33 cellular contexts compared by ENCODE assay signal in genomic region chr10:123624086-123624485, GRCh38. TPM values are rescaled to one million over a fixed set of nuclear protein-coding genes. Genes with fewer than 3 reads are reported as not detected.
"Had no signal": no experiment of that assay in that cellular context is flagged by ENCODE, and none has a peak within 500 bp of the region (broad histone marks: within the 10 kb centered on the region; RNA-seq: fewer than 3 reads in every experiment).

No MANE protein-coding gene starts in this region.

- H3K27me3 ChIP-seq: adrenal gland, body of pancreas had no signal

- DNase-seq: activated CD4-positive, alpha-beta memory T cell treated with anti-CD3 and anti-CD28 coated beads, Interleukin-2, amount 10 ng/mL, durations not matched to agents 7 days and 5 days; activated CD4-positive, alpha-beta T cell treated with anti-CD3 and anti-CD28 coated beads for 36 hours; activated CD4-positive, alpha-beta T cell treated with anti-CD3 and anti-CD28 coated beads, Interleukin-2, amount 10 ng/mL, durations not matched to agents 7 days and 5 days; activated CD4-positive, alpha-beta T cell treated with anti-CD3 and anti-CD28 coated beads, Interleukin-2, amount 50 U/mL, for 4 hours; activated CD4-positive, CD25-positive, alpha-beta regulatory T cell; activated CD4-positive, CD25-positive, alpha-beta regulatory T cell treated with anti-CD3 and anti-CD28 coated beads, Interleukin-2, amount 50 U/mL, for 72 hours; activated CD8-positive, alpha-beta memory T cell treated with anti-CD3 and anti-CD28 coated beads, Interleukin-2, amount 50 U/mL, for 48 hours; activated effector memory CD4-positive, alpha-beta T cell treated with anti-CD3 and anti-CD28 coated beads, Interleukin-2, amount 50 U/mL, for 16 hours; activated naive CD4-positive, alpha-beta T cell treated with anti-CD3 and anti-CD28 coated beads for 36 hours; activated naive CD8-positive, alpha-beta T cell treated with anti-CD3 and anti-CD28 coated beads for 36 hours; activated naive CD8-positive, alpha-beta T cell treated with anti-CD3 and anti-CD28 coated beads, Interleukin-2, amount 50 U/mL, for 24 hours; activated T-cell treated with anti-CD3 and anti-CD28 coated beads for 4 hours; activated T-cell treated with anti-CD3 and anti-CD28 coated beads, Interleukin-2, amount 50 U/mL, for 24 hours; amygdala; aorta; body of pancreas; caudate nucleus; effector CD8-positive, alpha-beta T cell; endodermal cell; foreskin melanocyte; T-helper 2 cell had no signal

- H3K4me3 ChIP-seq: adrenal gland, body of pancreas, gastroesophageal sphincter had no signal

- H3K36me3 ChIP-seq: adrenal gland, gastroesophageal sphincter had no signal

- H3K4me1 ChIP-seq: adrenal gland, body of pancreas, gastroesophageal sphincter had no signal

- H3K27ac ChIP-seq: adrenal gland, body of pancreas, gastroesophageal sphincter had no signal

- H3K9me3 ChIP-seq: body of pancreas had no signal

RNA-seq across cellular contexts. Expression of gene GPR26, which starts 42.1 kb away (rescaled TPM):
- total RNA-seq: activated CD4-positive, alpha-beta memory T cell treated with anti-CD3 and anti-CD28 coated beads, Interleukin-2, amount 10 ng/mL, durations not matched to agents 7 days and 5 days; activated CD4-positive, alpha-beta T cell treated with anti-CD3 and anti-CD28 coated beads for 36 hours; activated CD4-positive, alpha-beta T cell treated with anti-CD3 and anti-CD28 coated beads, Interleukin-2, amount 10 ng/mL, durations not matched to agents 7 days and 5 days; activated naive CD4-positive, alpha-beta T cell treated with anti-CD3 and anti-CD28 coated beads for 36 hours; activated naive CD8-positive, alpha-beta T cell treated with anti-CD3 and anti-CD28 coated beads for 36 hours; activated T-helper 1 cell treated with anti-CD3 and anti-CD28 coated beads, Interleukin-12 subunit alpha, Interleukin-12 subunit beta, Interleukin-2, Interleukin-4 antibody, amounts not matched to agents 30 ng/mL and 10 ng/mL and 1 ng/mL, durations not matched to agents 14 hours and 24 hours and 36 hours; activated T-helper 2 cell treated with anti-CD3 and anti-CD28 coated beads, Interferon-gamma antibody, Interleukin-2, Interleukin-4, amounts not matched to agents 10 μg/mL and 5 μg/mL and 100 μg/mL, durations not matched to agents 14 hours and 24 hours and 36 hours; adrenal gland; aorta; body of pancreas; chondrocyte; dermis microvascular lymphatic vessel endothelial cell; endodermal cell; epithelial cell of proximal tubule; esophagus mucosa; fibroblast of lung; fibroblast of villous mesenchyme; glomerular endothelial cell; T-helper 1 cell treated with Interleukin-12 subunit alpha and Interleukin-12 subunit beta and Interleukin-4 antibody, amounts not matched to agents 30 ng/mL and 1 ng/mL, for 36 hours had no signal
- polyA plus RNA-seq: adrenal gland, aorta, fibroblast of lung had no signal
